23 cellular contexts compared by ENCODE assay signal in genomic region chr10:1119027-1119426, GRCh38.
DNase-seq lines count a peak whose midpoint lies in the region; ATAC-seq and TF ChIP-seq lines count a peak whose summit lies in the region.
"Had no signal": no experiment of that assay in that cellular context is flagged by ENCODE, and none has a peak within 500 bp of the region (broad histone marks: within the 10 kb centered on the region; RNA-seq: fewer than 3 reads in every experiment).

No MANE protein-coding gene starts in this region.

- DNase-seq in activated CD8-positive, alpha-beta memory T cell treated with anti-CD3 and anti-CD28 coated beads for 24 hours: peak; percentile 35
- DNase-seq in activated CD8-positive, alpha-beta memory T cell treated with anti-CD3 and anti-CD28 coated beads, Interleukin-2, amount 10 ng/mL, durations not matched to agents 7 days and 5 days: no peak
- no peak for DNase-seq in T-helper 17 cell
- DNase-seq in left lobe of liver (ENCODE audit: low spot score): peak; percentile 5
- DNase-seq in NCI-H146 treated with DMSO at 0.1 percent for 48 hours (lab: John Stamatoyannopoulos, UW; ENCODE audit: unreplicated experiment): no peak
- no peak for DNase-seq in posterior cingulate gyrus
- DNase-seq in H9: no peak
- DNase-seq: brain microvascular endothelial cell; mammary epithelial cell; NCI-H2107; NCI-H510A; occipital lobe; PC-9; SJCRH30; stimulated activated CD4-positive, alpha-beta T cell treated with anti-CD3 and anti-CD28 coated beads, Interleukin-12 subunit alpha, Interleukin-12 subunit beta, amount 100 ng/mL, for 4 hours; stimulated activated CD4-positive, alpha-beta T cell treated with anti-CD3 and anti-CD28 coated beads, Interleukin-4, amount 100 ng/mL, for 4 hours; WERI-Rb-1 had no signal

- no peaks in the 10 kb centered on the region for H3K9me3 ChIP-seq in BLaER1 treated with 17β-estradiol and CSF1 and Interleukin-3, amounts not matched to agents 10 nM and 100 nM (replicated peaks in 1 of 11)
- H3K9me3 ChIP-seq in T-helper 17 cell (ENCODE audit: control insufficient read depth, low read length, poor library complexity, severe bottlenecking) (no peaks in the 10 kb centered on the region), H9 (ENCODE audit: control insufficient read depth, low read depth, low read length) (no peaks in the 10 kb centered on the region)
- H3K9me3 ChIP-seq: gastroesophageal sphincter, SJCRH30, tibial nerve had no signal

- no peak overlapping the region for H4K8ac ChIP-seq in H9 (replicated peaks; ENCODE audit: insufficient read length, low read depth, low read length)

- no peak overlapping the region for H2BK120ac ChIP-seq in H9 (ENCODE audit: low read depth, low read length, poor library complexity, severe bottlenecking)

- peaks cover 59% of the 10 kb centered on the region for H3K36me3 Mint-ChIP-seq in activated CD8-positive, alpha-beta memory T cell treated with anti-CD3 and anti-CD28 coated beads, Interleukin-2, amount 10 ng/mL, durations not matched to agents 7 days and 5 days
- peaks cover 10% of the 10 kb centered on the region for H3K36me3 Mint-ChIP-seq in T-helper 17 cell (ENCODE audit: low read depth)
- H3K36me3 Mint-ChIP-seq in H9 (ENCODE audit: insufficient read depth in 1 of 3, low read depth in 3 of 3): peaks cover 12 to 41% (median 35%) of the 10 kb centered on the region in 3 experiments

- H3K18ac ChIP-seq in H9 (ENCODE audit: insufficient read length, low read depth, low read length): no peak overlapping the region

- ATAC-seq in activated CD8-positive, alpha-beta memory T cell treated with anti-CD3 and anti-CD28 coated beads, Interleukin-2, amount 10 ng/mL, durations not matched to agents 7 days and 5 days: no peak
- no peak for ATAC-seq in T-helper 17 cell
- ATAC-seq in left lobe of liver: no peak
- ATAC-seq: gastroesophageal sphincter had no signal

- WGBS in H9 (ENCODE audit: extremely low coverage, insufficient read length, low lambda C conversion rate): no CpG with 5 or more reads among the region's 8 CpGs

- no peak overlapping the region for H2BK5ac ChIP-seq in H9 (ENCODE audit: insufficient read length, low read length)

- no peak overlapping the region for H2AK5ac ChIP-seq in H9 (ENCODE audit: insufficient read length, low read length)

- H3K36me3 ChIP-seq in BLaER1 treated with 17β-estradiol and CSF1 and Interleukin-3, amounts not matched to agents 10 nM and 100 nM: peaks cover 76 to 97% (median 84%) of the 10 kb centered on the region in 11 experiments
- H3K36me3 ChIP-seq: SJCRH30, WERI-Rb-1 had no signal

- H3K4me3 Mint-ChIP-seq in activated CD8-positive, alpha-beta memory T cell treated with anti-CD3 and anti-CD28 coated beads, Interleukin-2, amount 10 ng/mL, durations not matched to agents 7 days and 5 days: no peak overlapping the region
- no peak overlapping the region for H3K4me3 Mint-ChIP-seq in T-helper 17 cell
- H3K4me3 Mint-ChIP-seq in H9: no peak overlapping the region
- H3K4me3 Mint-ChIP-seq: endodermal cell; stimulated activated naive CD8-positive, alpha-beta T cell treated with anti-CD3 and anti-CD28 coated beads, Interleukin-15, Interleukin-2, amounts not matched to agents 100 ng/mL and 50 ng/mL, for 24 hours had no signal

- H3K4me1 ChIP-seq in BLaER1 treated with 17β-estradiol and CSF1 and Interleukin-3, amounts not matched to agents 10 nM and 100 nM: peaks cover 50 to 98% (median 90%) of the 10 kb centered on the region in 10 experiments
- H3K4me1 ChIP-seq in H9 (ENCODE audit: insufficient read depth, low read length): no peaks in the 10 kb centered on the region
- H3K4me1 ChIP-seq: gastroesophageal sphincter, SJCRH30, tibial nerve had no signal

- no peak overlapping the region for H3T11ph ChIP-seq in H9 (ENCODE audit: low read length)

- no peak overlapping the region for H3K14ac ChIP-seq in H9 (ENCODE audit: insufficient read depth, low read length)

- H4K5ac ChIP-seq in H9 (ENCODE audit: insufficient read length, low read depth, low read length): no peak overlapping the region

- no peaks in the 10 kb centered on the region for H3K9me3 Mint-ChIP-seq in activated CD8-positive, alpha-beta memory T cell treated with anti-CD3 and anti-CD28 coated beads, Interleukin-2, amount 10 ng/mL, durations not matched to agents 7 days and 5 days (ENCODE audit: low read depth)
- H3K9me3 Mint-ChIP-seq in H9: no peaks in the 10 kb centered on the region; a peak in 1 of 5 replicates
- H3K9me3 Mint-ChIP-seq: endodermal cell; stimulated activated naive CD8-positive, alpha-beta T cell treated with anti-CD3 and anti-CD28 coated beads, Interleukin-15, Interleukin-2, amounts not matched to agents 100 ng/mL and 50 ng/mL, for 24 hours had no signal

- intact Hi-C loops in posterior cingulate gyrus (cut with DNase I): no loop called here

- no peak for TF ChIP-seq CTCF in H9 (conservative IDR thresholded peaks at IDR 0.05)

- H3K79me1 ChIP-seq in H9 (ENCODE audit: insufficient read depth, low read depth, low read length, poor library complexity, severe bottlenecking): no peaks in the 10 kb centered on the region

- no peaks in the 10 kb centered on the region for H3K79me2 ChIP-seq in H9 (ENCODE audit: insufficient read depth, low read length)

- no peak overlapping the region for H3K23ac ChIP-seq in H9 (ENCODE audit: insufficient read length, low read depth, low read length)

- H2BK20ac ChIP-seq in H9 (ENCODE audit: low read depth, low read length, poor library complexity, severe bottlenecking): no peak overlapping the region

- no peak overlapping the region for H3K27ac Mint-ChIP-seq in activated CD8-positive, alpha-beta memory T cell treated with anti-CD3 and anti-CD28 coated beads, Interleukin-2, amount 10 ng/mL, durations not matched to agents 7 days and 5 days
- H3K27ac Mint-ChIP-seq in T-helper 17 cell (peak overlapping the region; percentile 41), H9 (no peak overlapping the region; a peak in 2 of 7 replicates)
- H3K27ac Mint-ChIP-seq: endodermal cell; stimulated activated naive CD8-positive, alpha-beta T cell treated with anti-CD3 and anti-CD28 coated beads, Interleukin-15, Interleukin-2, amounts not matched to agents 100 ng/mL and 50 ng/mL, for 24 hours had no signal

- no peak overlapping the region for H3K4ac ChIP-seq in H9 (ENCODE audit: low read depth, low read length)

- H3K4me2 ChIP-seq in BLaER1 treated with 17β-estradiol and CSF1 and Interleukin-3, amounts not matched to agents 10 nM and 100 nM: peak overlapping the region in 8 of 11 experiments; percentile 75 to 90 (median 85); a peak in 14 of 22 replicates
- no peak overlapping the region for H3K4me2 ChIP-seq in H9 (ENCODE audit: insufficient read depth, insufficient read length, low read length)
- H3K4me2 ChIP-seq: PC-9 had no signal

- H2BK12ac ChIP-seq in H9 (ENCODE audit: insufficient read length, low read depth, low read length): no peak overlapping the region

- no peak overlapping the region for H3K4me3 ChIP-seq in BLaER1 treated with 17β-estradiol and CSF1 and Interleukin-3, amounts not matched to agents 10 nM and 100 nM
- H3K4me3 ChIP-seq: gastroesophageal sphincter, PC-9, SJCRH30, tibial nerve had no signal

- H3K9ac ChIP-seq in BLaER1 treated with 17β-estradiol and CSF1 and Interleukin-3, amounts not matched to agents 10 nM and 100 nM: no peak overlapping the region
- H3K9ac ChIP-seq in H9 (ENCODE audit: extremely low read depth, insufficient read length, low read length): no peak overlapping the region

- no peak overlapping the region for H3K27ac ChIP-seq in BLaER1 treated with 17β-estradiol and CSF1 and Interleukin-3, amounts not matched to agents 10 nM and 100 nM
- no peak overlapping the region for H3K27ac ChIP-seq in H9 (ENCODE audit: insufficient read length, low read depth, low read length)
- H3K27ac ChIP-seq: brain microvascular endothelial cell, gastroesophageal sphincter, HL-60, PC-9, SJCRH30, tibial nerve, WERI-Rb-1 had no signal

- no peak overlapping the region for H2BK15ac ChIP-seq in H9 (ENCODE audit: low read depth, low read length)

- H3K27me3 Mint-ChIP-seq in activated CD8-positive, alpha-beta memory T cell treated with anti-CD3 and anti-CD28 coated beads, Interleukin-2, amount 10 ng/mL, durations not matched to agents 7 days and 5 days: no peaks in the 10 kb centered on the region
- H3K27me3 Mint-ChIP-seq in T-helper 17 cell (no peaks in the 10 kb centered on the region), H9 (ENCODE audit: low read depth) (no peaks in the 10 kb centered on the region)
- H3K27me3 Mint-ChIP-seq: stimulated activated naive CD8-positive, alpha-beta T cell treated with anti-CD3 and anti-CD28 coated beads, Interleukin-15, Interleukin-2, amounts not matched to agents 100 ng/mL and 50 ng/mL, for 24 hours had no signal

- no peaks in the 10 kb centered on the region for H3K27me3 ChIP-seq in BLaER1 treated with 17β-estradiol and CSF1 and Interleukin-3, amounts not matched to agents 10 nM and 100 nM
- no peaks in the 10 kb centered on the region for H3K27me3 ChIP-seq in H9 (ENCODE audit: insufficient read depth, low read length)
- H3K27me3 ChIP-seq: brain microvascular endothelial cell, gastroesophageal sphincter, SJCRH30, tibial nerve had no signal

- peaks cover 92 to 100% (median 96%) of the 10 kb centered on the region in 11 experiments for H4K20me1 ChIP-seq in BLaER1 treated with 17β-estradiol and CSF1 and Interleukin-3, amounts not matched to agents 10 nM and 100 nM
- H4K20me1 ChIP-seq in H9 (ENCODE audit: control insufficient read depth, insufficient read depth, insufficient read length): no peaks in the 10 kb centered on the region

- peaks cover 22% of the 10 kb centered on the region for H3K4me1 Mint-ChIP-seq in activated CD8-positive, alpha-beta memory T cell treated with anti-CD3 and anti-CD28 coated beads, Interleukin-2, amount 10 ng/mL, durations not matched to agents 7 days and 5 days
- H3K4me1 Mint-ChIP-seq in T-helper 17 cell (peaks cover 11% of the 10 kb centered on the region), H9 (peaks cover 6 to 7% of the 10 kb centered on the region in 2 experiments)

- H2AFZ ChIP-seq in H9 (ENCODE audit: low read length): no peak overlapping the region
- H2AFZ ChIP-seq: PC-9 had no signal

- H3K23me2 ChIP-seq in H9 (ENCODE audit: insufficient read length, low read depth, low read length, poor library complexity, severe bottlenecking): no peaks in the 10 kb centered on the region

- no peak overlapping the region for H4K91ac ChIP-seq in H9 (ENCODE audit: insufficient read length, low read depth, low read length)

- no peak overlapping the region for H3K56ac ChIP-seq in H9 (ENCODE audit: insufficient read length, low read depth, low read length)

- CTCF ChIA-PET in activated CD8-positive, alpha-beta memory T cell treated with anti-CD3 and anti-CD28 coated beads, Interleukin-2, amount 10 ng/mL, durations not matched to agents 7 days and 5 days (lab: Charles Lee): interaction anchor here (1.7 kb wide), 1 partner anchor 9 kb away, joined by 4 read pairs; no protein-coding TSS in a partner anchor

Comparison
In these comparisons a context has a peak if more than half of its experiments do, and no peak if none do; other contexts are left out.
1. DNase-seq: peak in activated CD8-positive, alpha-beta memory T cell treated with anti-CD3 and anti-CD28 coated beads for 24 hours (single experiment) and left lobe of liver (single experiment); none in activated CD8-positive, alpha-beta memory T cell treated with anti-CD3 and anti-CD28 coated beads, Interleukin-2, amount 10 ng/mL, durations not matched to agents 7 days and 5 days (single experiment), T-helper 17 cell (0 of 3), NCI-H146 treated with DMSO at 0.1 percent for 48 hours (single experiment), posterior cingulate gyrus (0 of 10) and H9 (single experiment).